In the genomic region with DNA sequence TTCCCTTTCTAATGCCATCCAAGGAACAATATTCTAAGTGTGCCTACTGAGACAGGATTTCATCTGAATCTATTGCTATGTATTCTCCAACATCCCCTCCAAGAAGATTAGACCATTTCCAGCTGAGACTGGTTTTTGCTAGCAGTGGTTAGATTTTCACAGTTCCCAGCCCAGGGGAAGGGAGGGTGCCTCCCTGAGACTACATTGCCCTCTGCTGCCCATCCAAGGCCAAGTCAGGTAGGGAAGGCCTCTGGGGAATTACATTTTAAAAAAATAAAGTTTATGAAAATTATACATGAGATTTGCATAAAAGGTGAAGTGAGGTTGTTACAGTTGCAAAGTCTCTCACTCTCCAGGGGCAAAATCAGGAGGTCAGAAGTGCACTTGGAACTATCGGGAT, we compare ENCODE assay signal across 10 cellular contexts. TPM values are rescaled to one million over a fixed set of nuclear protein-coding genes. Genes with fewer than 3 reads are reported as not detected.
A peak's percentile ranks its signal among the peaks of the same experiment; 100 is the strongest.
DNase-seq lines count a peak whose midpoint lies in the region; ATAC-seq and TF ChIP-seq lines count a peak whose summit lies in the region.
"Had no signal": no experiment of that assay in that cellular context is flagged by ENCODE, and none has a peak within 500 bp of the region (broad histone marks: within the 10 kb centered on the region; RNA-seq: fewer than 3 reads in every experiment).

No MANE protein-coding gene starts in this region.

- TF ChIP-seq CTCF in foreskin keratinocyte (conservative IDR thresholded peaks at IDR 0.05), result peak; percentile 61
- peak; percentile 28 for TF ChIP-seq CTCF in upper lobe of right lung (IDR thresholded peaks at IDR 0.05)

- no peaks in the 10 kb centered on the region for H3K9me3 ChIP-seq in upper lobe of right lung
- no peaks in the 10 kb centered on the region for H3K9me3 ChIP-seq in effector memory CD4-positive, alpha-beta T cell (ENCODE audit: control insufficient read depth, low read length)

- ATAC-seq in Right ventricle myocardium superior (ENCODE audit: poor library complexity) (peak; percentile 52), foreskin keratinocyte (peak; percentile 56), upper lobe of right lung (peak; percentile 62), HG03159 (IDR thresholded peaks at IDR 0.05; ENCODE audit: unreplicated experiment) (no peak)
- ATAC-seq: activated CD4-positive, alpha-beta T cell treated with anti-CD3 and anti-CD28 coated beads for 36 hours had no signal

- no peak overlapping the region for H3K4me3 ChIP-seq in upper lobe of right lung
- no peak overlapping the region for H3K4me3 ChIP-seq in effector memory CD4-positive, alpha-beta T cell (ENCODE audit: insufficient read depth, low read depth, low read length, poor library complexity, severe bottlenecking)

- intact Hi-C loops in Right ventricle myocardium superior (cut with DNase I), result no loop called here
- intact Hi-C loops in cardiac septum (cut with DNase I), result no loop called here
- intact Hi-C loops in upper lobe of right lung (cut with DNase I), result no loop called here

- DNase-seq in Right ventricle myocardium superior, result no peak
- no peak for DNase-seq in cardiac septum (ENCODE audit: low spot score)
- DNase-seq in NCI-H526 treated with DMSO at 0.1 percent for 48 hours (lab: John Stamatoyannopoulos, UW), result peak; percentile 31
- no peak for DNase-seq in foreskin keratinocyte
- DNase-seq in upper lobe of right lung, result no peak
- no peak for DNase-seq in LoVo (ENCODE audit: low spot score)
- no peak for DNase-seq in effector memory CD4-positive, alpha-beta T cell
- DNase-seq: activated CD4-positive, alpha-beta T cell treated with anti-CD3 and anti-CD28 coated beads for 36 hours; GF-D8 had no signal

- peaks cover 4% of the 10 kb centered on the region for H3K27me3 ChIP-seq in foreskin keratinocyte
- H3K27me3 ChIP-seq in upper lobe of right lung, result no peaks in the 10 kb centered on the region
- peaks cover 3% of the 10 kb centered on the region for H3K27me3 ChIP-seq in effector memory CD4-positive, alpha-beta T cell (replicated peaks; ENCODE audit: control insufficient read depth, insufficient read depth, low read length, poor library complexity, severe bottlenecking)

- no peaks in the 10 kb centered on the region for H3K4me1 ChIP-seq in foreskin keratinocyte
- H3K4me1 ChIP-seq in upper lobe of right lung, result no peaks in the 10 kb centered on the region
- H3K4me1 ChIP-seq in effector memory CD4-positive, alpha-beta T cell (ENCODE audit: control insufficient read depth, insufficient read depth, low read length, poor library complexity, severe bottlenecking), result no peaks in the 10 kb centered on the region

- H3K36me3 ChIP-seq in upper lobe of right lung, result no peaks in the 10 kb centered on the region
- no peaks in the 10 kb centered on the region for H3K36me3 ChIP-seq in effector memory CD4-positive, alpha-beta T cell (ENCODE audit: control insufficient read depth, insufficient read depth, low read length)

- H3K27ac ChIP-seq in foreskin keratinocyte, result no peak overlapping the region
- no peak overlapping the region for H3K27ac ChIP-seq in upper lobe of right lung
- no peak overlapping the region for H3K27ac ChIP-seq in effector memory CD4-positive, alpha-beta T cell (ENCODE audit: insufficient read depth, low read length, poor library complexity, severe bottlenecking)

RNA-seq across cellular contexts. Expression of a gene that starts 28.0 kb away (rescaled TPM):
- total RNA-seq in Right ventricle myocardium superior, result 6.5 TPM
- 4.7 TPM for total RNA-seq in cardiac septum
- total RNA-seq in foreskin keratinocyte, result 6.1 and 6.6 TPM in 2 replicates
- polyA plus RNA-seq in foreskin keratinocyte, result 2.5 and 2.8 TPM in 2 replicates
- total RNA-seq in upper lobe of right lung, result 63.8 TPM
